ENCODE assay signal across 9 cellular contexts in the genomic region with DNA sequence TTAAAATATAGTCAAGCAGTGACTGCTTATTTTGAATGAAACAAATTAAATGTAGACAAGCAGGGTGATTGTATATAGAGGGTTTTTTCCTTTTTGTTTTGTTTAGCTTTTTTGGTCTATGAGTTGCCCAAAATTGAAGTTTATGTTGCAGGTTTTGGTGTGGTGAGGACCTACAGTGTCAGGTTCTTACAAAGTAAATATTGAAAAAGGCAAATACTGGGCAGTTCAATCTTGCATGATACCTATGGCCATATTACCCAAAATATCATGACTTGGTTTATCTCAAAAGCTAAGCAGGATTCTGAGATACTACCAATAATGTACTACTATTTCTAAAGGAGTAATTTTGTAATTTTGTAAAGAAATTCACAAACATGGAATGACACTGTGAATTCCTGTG. TPM values are rescaled to one million over a fixed set of nuclear protein-coding genes. Genes with fewer than 3 reads are reported as not detected.
DNase-seq lines count a peak whose midpoint lies in the region; ATAC-seq and TF ChIP-seq lines count a peak whose summit lies in the region.
"Had no signal": no experiment of that assay in that cellular context is flagged by ENCODE, and none has a peak within 500 bp of the region (broad histone marks: within the 10 kb centered on the region; RNA-seq: fewer than 3 reads in every experiment).

No MANE protein-coding gene starts in this region.

- H3K4me1 ChIP-seq in SJCRH30: peaks cover 12% of the 10 kb centered on the region
- H3K4me1 ChIP-seq in gastrocnemius medialis: peaks cover 32 to 56% of the 10 kb centered on the region in 2 donors

- no peak for TF ChIP-seq POLR2A in gastrocnemius medialis (IDR thresholded peaks at IDR 0.05)

- intact Hi-C loops in gastrocnemius medialis (cut with DNase I; ENCODE audit: low total_unique reads): loop anchor here (5.0 kb wide), 1 partner anchor 41 kb away; a partner anchor contains a TSS

- peak overlapping the region; percentile 100 for H3K27ac ChIP-seq in SJCRH30
- peak overlapping the region; percentile 83 to 97 (median 91) for H3K27ac ChIP-seq in gastrocnemius medialis

- in situ Hi-C loops in gastrocnemius medialis (cut with MboI; ENCODE audit: low sequenced_read_pairs in 4 of 4): no loop called here

- H3K27me3 ChIP-seq in SJCRH30 (peaks cover 5% of the 10 kb centered on the region; the same call in 1 of the 2 replicates), gastrocnemius medialis (no peaks in the 10 kb centered on the region)

- TF ChIP-seq CTCF in GM12865 (IDR thresholded peaks at IDR 0.05; ENCODE audit: insufficient read depth, low read depth, low read length, missing control alignments): no peak
- TF ChIP-seq CTCF in fibroblast of pulmonary artery (IDR thresholded peaks at IDR 0.05; ENCODE audit: low read length, missing control alignments): no peak
- no peak for TF ChIP-seq CTCF in gastrocnemius medialis (IDR thresholded peaks at IDR 0.05 in 4 of 5, conservative IDR thresholded peaks at IDR 0.05 in 1 of 5)

- peaks cover 7% of the 10 kb centered on the region for H3K36me3 ChIP-seq in SJCRH30
- H3K36me3 ChIP-seq in gastrocnemius medialis: no peaks in the 10 kb centered on the region

- peak overlapping the region; percentile 80 for H3K4me3 ChIP-seq in GM12865 (ENCODE audit: low read depth, low read length)
- H3K4me3 ChIP-seq in SJCRH30: peak overlapping the region; percentile 67
- H3K4me3 ChIP-seq in fibroblast of pulmonary artery (replicated peaks; ENCODE audit: low read depth, low read length): peak overlapping the region; percentile 82
- peak overlapping the region; percentile 65 to 81 (median 70) for H3K4me3 ChIP-seq in gastrocnemius medialis

- DNase-seq in GM12865 (ENCODE audit: low read depth) (no peak), SJCRH30 (peak in 1 of 2 experiments; percentile 6), fibroblast of pulmonary artery (ENCODE audit: low read depth) (no peak), gastrocnemius medialis (no peak), LoVo (ENCODE audit: low spot score) (no peak)
- no peak for DNase-seq in stimulated activated CD8-positive, alpha-beta memory T cell treated with anti-CD3 and anti-CD28 coated beads, Interleukin-4, amount 100 ng/mL, for 48 hours
- no peak for DNase-seq in effector CD8-positive, alpha-beta T cell (lab: John Stamatoyannopoulos, UW)

- H3K9me3 ChIP-seq in SJCRH30 (replicated peaks) (no peaks in the 10 kb centered on the region), gastrocnemius medialis (no peaks in the 10 kb centered on the region)

- no peak for ATAC-seq in gastrocnemius medialis
- no peak for ATAC-seq in GM19023 (IDR thresholded peaks at IDR 0.05; ENCODE audit: unreplicated experiment)

RNA-seq across cellular contexts. Expression of a gene that starts 1.8 kb away (rescaled TPM):
- 30.6 and 35.0 TPM in 2 replicates for total RNA-seq in SJCRH30 (2014; rRNA removed; shearing (Covaris generic))
- 10 to 100 TPM; 35.6 to 84.9 (median 45.3) TPM for total RNA-seq in gastrocnemius medialis

RNA-seq across cellular contexts. Expression of a gene that starts 27.6 kb away (rescaled TPM):
- total RNA-seq in SJCRH30 (2014; rRNA removed; shearing (Covaris generic)): 261 and 295 TPM in 2 replicates
- 10 to 100 TPM; 25.6 to 64.3 (median 47.8) TPM for total RNA-seq in gastrocnemius medialis

RNA-seq across cellular contexts. Expression of a gene that starts 39.3 kb away (rescaled TPM):
- not detected in 2 replicates for total RNA-seq in SJCRH30 (2014; rRNA removed; shearing (Covaris generic))
- 1 to 10 TPM in 3 of 4 donors, under 1 TPM in 1; 0.67 to 1.5 (median 1.3) TPM for total RNA-seq in gastrocnemius medialis
- total RNA-seq: SK-MEL-5 had no signal
